Comparison of ENCODE assay signal across 3 cellular contexts in the genomic region with DNA sequence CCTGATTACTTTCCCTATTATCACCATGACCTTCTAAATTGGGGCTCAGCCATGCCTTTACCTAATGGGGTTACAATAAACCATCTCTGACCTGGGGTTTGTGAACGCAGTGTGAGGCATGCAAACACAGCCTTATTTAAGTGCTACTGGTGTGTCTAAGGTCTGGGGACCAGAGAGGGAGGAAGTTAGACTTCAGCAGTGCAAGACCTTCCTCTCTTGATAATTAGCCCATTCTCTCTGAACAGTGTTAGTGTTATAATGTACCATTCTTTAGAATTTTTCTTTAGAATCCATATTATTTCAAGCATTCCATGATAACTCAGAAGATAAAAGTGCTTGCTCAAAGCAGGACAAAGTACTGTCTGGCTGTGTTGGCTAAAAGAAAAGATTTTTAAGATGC.
TF ChIP-seq lines count a peak whose summit lies in the region.

No MANE protein-coding gene starts in this region.

TF ChIP-seq in IMR-90, 13 proteins besides CTCF, POLR2A, EP300 and RAD21:
- no peak for TF ChIP-seq SMC3 (IDR thresholded peaks at IDR 0.05; ENCODE audit: low read depth, low read length)
- no peak for TF ChIP-seq CEBPB (IDR thresholded peaks at IDR 0.05; ENCODE audit: low read depth, low read length)
- TF ChIP-seq, protein P1, sequence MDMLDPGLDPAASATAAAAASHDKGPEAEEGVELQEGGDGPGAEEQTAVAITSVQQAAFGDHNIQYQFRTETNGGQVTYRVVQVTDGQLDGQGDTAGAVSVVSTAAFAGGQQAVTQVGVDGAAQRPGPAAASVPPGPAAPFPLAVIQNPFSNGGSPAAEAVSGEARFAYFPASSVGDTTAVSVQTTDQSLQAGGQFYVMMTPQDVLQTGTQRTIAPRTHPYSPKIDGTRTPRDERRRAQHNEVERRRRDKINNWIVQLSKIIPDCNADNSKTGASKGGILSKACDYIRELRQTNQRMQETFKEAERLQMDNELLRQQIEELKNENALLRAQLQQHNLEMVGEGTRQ (IDR thresholded peaks at IDR 0.05; ENCODE audit: low read depth, low read length): no peak
- TF ChIP-seq FOS (IDR thresholded peaks at IDR 0.05; ENCODE audit: low read depth, low read length): no peak
- TF ChIP-seq, protein P2, sequence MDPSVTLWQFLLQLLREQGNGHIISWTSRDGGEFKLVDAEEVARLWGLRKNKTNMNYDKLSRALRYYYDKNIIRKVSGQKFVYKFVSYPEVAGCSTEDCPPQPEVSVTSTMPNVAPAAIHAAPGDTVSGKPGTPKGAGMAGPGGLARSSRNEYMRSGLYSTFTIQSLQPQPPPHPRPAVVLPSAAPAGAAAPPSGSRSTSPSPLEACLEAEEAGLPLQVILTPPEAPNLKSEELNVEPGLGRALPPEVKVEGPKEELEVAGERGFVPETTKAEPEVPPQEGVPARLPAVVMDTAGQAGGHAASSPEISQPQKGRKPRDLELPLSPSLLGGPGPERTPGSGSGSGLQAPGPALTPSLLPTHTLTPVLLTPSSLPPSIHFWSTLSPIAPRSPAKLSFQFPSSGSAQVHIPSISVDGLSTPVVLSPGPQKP (IDR thresholded peaks at IDR 0.05; ENCODE audit: borderline replicate concordance, low read depth, low read length): no peak
- TF ChIP-seq NFE2L2 (IDR thresholded peaks at IDR 0.05; ENCODE audit: low read depth, low read length): no peak
- TF ChIP-seq MAZ (IDR thresholded peaks at IDR 0.05; ENCODE audit: borderline replicate concordance, low read depth, low read length): no peak
- no peak for TF ChIP-seq RCOR1 (IDR thresholded peaks at IDR 0.05; ENCODE audit: insufficient replicate concordance, low read length)
- no peak for TF ChIP-seq MAFK (IDR thresholded peaks at IDR 0.05; ENCODE audit: low read depth, low read length)
- no peak for TF ChIP-seq CHD1 (IDR thresholded peaks at IDR 0.05; ENCODE audit: low read depth, low read length)
- no peak for TF ChIP-seq RFX5 (IDR thresholded peaks at IDR 0.05; ENCODE audit: low read depth, low read length)
- no peak for TF ChIP-seq BHLHE40 (IDR thresholded peaks at IDR 0.05; ENCODE audit: low read depth, low read length)
- no peak for TF ChIP-seq MXI1 (IDR thresholded peaks at IDR 0.05; ENCODE audit: borderline replicate concordance, low read depth, low read length)

TF ChIP-seq in K562, 482 proteins besides CTCF, POLR2A, EP300 and RAD21:
- no peak for TF ChIP-seq PRMT5 (CRISPR knock-in tag; IDR thresholded peaks at IDR 0.05)
- peak; percentile 21; the same call in 1 of the 2 replicates for TF ChIP-seq SPI1 (IDR thresholded peaks at IDR 0.05; ENCODE audit: borderline replicate concordance, low read depth, low read length)

TF ChIP-seq in HEK293T, 16 proteins besides CTCF, POLR2A, EP300 and RAD21:
- TF ChIP-seq ARNT (IDR thresholded peaks at IDR 0.05) (no peak), FOXK2 (IDR thresholded peaks at IDR 0.05) (no peak), LEF1 (IDR thresholded peaks at IDR 0.05; ENCODE audit: borderline replicate concordance) (no peak), BHLHE40 (IDR thresholded peaks at IDR 0.05; ENCODE audit: borderline replicate concordance) (no peak), NFRKB (IDR thresholded peaks at IDR 0.05) (no peak), ZNF384 (IDR thresholded peaks at IDR 0.05) (no peak), L3MBTL2 (conservative IDR thresholded peaks at IDR 0.05) (no peak), HDGF (IDR thresholded peaks at IDR 0.05; ENCODE audit: borderline replicate concordance) (no peak), TARDBP (IDR thresholded peaks at IDR 0.05) (no peak)
TF ChIP-seq in HEK293T: peak in this region for 0.
